In genomic region chr21:41678016-41678935, GRCh38 we compare ENCODE assay signal across 9 cellular contexts.
DNase-seq lines count a peak whose midpoint lies in the region; ATAC-seq, FAIRE-seq and TF ChIP-seq lines count a peak whose summit lies in the region.
"Had no signal": no experiment of that assay in that cellular context is flagged by ENCODE, and none has a peak within 500 bp of the region (broad histone marks: within the 10 kb centered on the region; RNA-seq: fewer than 3 reads in every experiment).

No MANE protein-coding gene starts in this region.

- peaks cover 53% of the 10 kb centered on the region for H3K4me1 ChIP-seq in A549
- H3K4me1 ChIP-seq in mesodermal cell (ENCODE audit: control insufficient read depth, insufficient read depth, low read length, poor library complexity, severe bottlenecking): peaks cover 23% of the 10 kb centered on the region

- CTCF ChIA-PET in A549 (lab: Yijun Ruan, JAX): interaction anchor here (0.8 to 3.0 kb wide), 6 partner anchors 47 to 93 kb away, joined by 3 to 16 read pairs (median 3); no protein-coding TSS in a partner anchor

- peak overlapping the region; percentile 87 for H3K4me2 ChIP-seq in A549

- no peak for TF ChIP-seq CTCF in A549 (IDR thresholded peaks at IDR 0.05)

- no peak for TF ChIP-seq POLR2A in A549 (IDR thresholded peaks at IDR 0.05; ENCODE audit: low read length)

- FAIRE-seq in A549 (lab: Jason Lieb, UNC): peak; percentile 23
- FAIRE-seq: D721Med had no signal

- POLR2A ChIA-PET in A549 (lab: Yijun Ruan, JAX): interaction anchor here (0.9 to 4.0 kb wide), 13 partner anchors 36 to 100 kb away, joined by 3 to 36 read pairs (median 7); partner anchors contain the start of gene RIPK4

- ATAC-seq in A549: peak; percentile 72 to 74

- in situ Hi-C loops in T47D (cut with HindIII; ENCODE audit: low pct_unique_long_range_greater_than_20kb, low sequenced_read_pairs): no loop called here

- DNase-seq in A549 (ENCODE audit: low read depth in 1 of 2, low spot score in 1 of 2): peak; percentile 61 to 94
- DNase-seq in M059J (ENCODE audit: low read depth): peak; percentile 99
- peak; percentile 66 to 98 for DNase-seq in T47D (ENCODE audit: low read depth in 1 of 2, low spot score in 1 of 2)
- DNase-seq in iPS-NIHi11 (ENCODE audit: low spot score): no peak
- no peak for DNase-seq in stimulated activated naive CD4-positive, alpha-beta T cell treated with Interleukin-2 at 50 U/mL for 16 hours (lab: John Stamatoyannopoulos, UW)
- no peak for DNase-seq in T-helper 1 cell
- DNase-seq in hepatic stellate cell (ENCODE audit: low spot score): no peak

- H3K4me3 ChIP-seq in A549 (peak overlapping the region; percentile 31; the same call in 1 of the 3 replicates), mesodermal cell (ENCODE audit: extremely low read depth, insufficient read depth, low read length, poor library complexity, severe bottlenecking) (no peak overlapping the region)

- H3K27ac ChIP-seq in A549: peak overlapping the region; percentile 98
- H3K27ac ChIP-seq in mesodermal cell (ENCODE audit: low read depth, low read length, severe bottlenecking): peak overlapping the region; percentile 72

- TF ChIP-seq EP300 in A549 (IDR thresholded peaks at IDR 0.05): peak; percentile 74 to 76; a peak in 4 of 5 replicates

- TF ChIP-seq RAD21 in A549 (conservative IDR thresholded peaks at IDR 0.05 in 1 of 2, IDR thresholded peaks at IDR 0.05 in 1 of 2): peak; percentile 30 to 36; a peak in 4 of 5 replicates

- WGBS in A549 (ENCODE audit: missing lambda C conversion rate): 3% methylated on average over 15 of the region's 17 CpGs
- 75 to 79% methylated on average over 15 to 17 of the region's 17 CpGs for WGBS in mesodermal cell (ENCODE audit: insufficient coverage in 2 of 2), 2 experiments

- H3K36me3 ChIP-seq in mesodermal cell (ENCODE audit: control insufficient read depth, insufficient read depth, low read length): no peaks in the 10 kb centered on the region

- H3K9me3 ChIP-seq in A549 (no peaks in the 10 kb centered on the region), mesodermal cell (ENCODE audit: control insufficient read depth, low read length) (no peaks in the 10 kb centered on the region)

TF ChIP-seq in A549, 52 proteins besides CTCF, POLR2A, EP300 and RAD21 (continues in another document):
- TF ChIP-seq ZSCAN20 (CRISPR knock-in tag; IDR thresholded peaks at IDR 0.05): no peak
- no peak for TF ChIP-seq MAZ (IDR thresholded peaks at IDR 0.05; ENCODE audit: borderline replicate concordance, low read depth, low read length)
- peak; percentile 89 for TF ChIP-seq GATA3 (IDR thresholded peaks at IDR 0.05; ENCODE audit: borderline replicate concordance)
- TF ChIP-seq TP53 (CRISPR knock-in tag; IDR thresholded peaks at IDR 0.05): no peak
- TF ChIP-seq BHLHE40 (IDR thresholded peaks at IDR 0.05; ENCODE audit: low read depth, low read length): no peak
- TF ChIP-seq RFX5 (IDR thresholded peaks at IDR 0.05): 0 out of 2 replicates have a peak, but pooled peaks have one; percentile 6
- no peak for TF ChIP-seq CBX2 (IDR thresholded peaks at IDR 0.05; ENCODE audit: borderline replicate concordance, low read depth)
- TF ChIP-seq FOXS1 (CRISPR knock-in tag; IDR thresholded peaks at IDR 0.05): no peak
- no peak for TF ChIP-seq PHF8 (IDR thresholded peaks at IDR 0.05; ENCODE audit: borderline replicate concordance, low read depth)
- TF ChIP-seq RNF2 (IDR thresholded peaks at IDR 0.05; ENCODE audit: borderline replicate concordance, low read depth): no peak
- peak; percentile 68; the same call in 1 of the 2 replicates for TF ChIP-seq HOXB5 (CRISPR knock-in tag; IDR thresholded peaks at IDR 0.05)
- TF ChIP-seq NR3C1 (IDR thresholded peaks at IDR 0.05): no peak
- TF ChIP-seq ZFP36 (IDR thresholded peaks at IDR 0.05; ENCODE audit: borderline replicate concordance, partially characterized antibody): no peak
- TF ChIP-seq, protein P1, sequence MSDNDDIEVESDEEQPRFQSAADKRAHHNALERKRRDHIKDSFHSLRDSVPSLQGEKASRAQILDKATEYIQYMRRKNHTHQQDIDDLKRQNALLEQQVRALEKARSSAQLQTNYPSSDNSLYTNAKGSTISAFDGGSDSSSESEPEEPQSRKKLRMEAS (IDR thresholded peaks at IDR 0.05): peak; percentile 28
- TF ChIP-seq SMC3 (IDR thresholded peaks at IDR 0.05): no peak; the same call in 2 of the 3 replicates
- TF ChIP-seq ATOH8 (CRISPR knock-in tag; IDR thresholded peaks at IDR 0.05; ENCODE audit: low read depth): no peak
- peak in 1 of 2 experiments; percentile 46; a peak in 1 of 4 replicates for TF ChIP-seq CEBPB (IDR thresholded peaks at IDR 0.05)
- TF ChIP-seq SREBF2 (IDR thresholded peaks at IDR 0.05): no peak
- TF ChIP-seq NFE2L2 (conservative IDR thresholded peaks at IDR 0.05; ENCODE audit: low read length): no peak
- no peak for TF ChIP-seq ZC3H11A (IDR thresholded peaks at IDR 0.05)
- TF ChIP-seq, protein P2, sequence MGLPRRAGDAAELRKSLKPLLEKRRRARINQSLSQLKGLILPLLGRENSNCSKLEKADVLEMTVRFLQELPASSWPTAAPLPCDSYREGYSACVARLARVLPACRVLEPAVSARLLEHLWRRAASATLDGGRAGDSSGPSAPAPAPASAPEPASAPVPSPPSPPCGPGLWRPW (IDR thresholded peaks at IDR 0.05): no peak
- 0 out of 2 replicates have a peak, but pooled peaks have one; percentile 50 for TF ChIP-seq EHF (CRISPR knock-in tag; IDR thresholded peaks at IDR 0.05)
- no peak for TF ChIP-seq CHD2 (IDR thresholded peaks at IDR 0.05; ENCODE audit: low read length, partially characterized antibody)
- TF ChIP-seq, protein P3, sequence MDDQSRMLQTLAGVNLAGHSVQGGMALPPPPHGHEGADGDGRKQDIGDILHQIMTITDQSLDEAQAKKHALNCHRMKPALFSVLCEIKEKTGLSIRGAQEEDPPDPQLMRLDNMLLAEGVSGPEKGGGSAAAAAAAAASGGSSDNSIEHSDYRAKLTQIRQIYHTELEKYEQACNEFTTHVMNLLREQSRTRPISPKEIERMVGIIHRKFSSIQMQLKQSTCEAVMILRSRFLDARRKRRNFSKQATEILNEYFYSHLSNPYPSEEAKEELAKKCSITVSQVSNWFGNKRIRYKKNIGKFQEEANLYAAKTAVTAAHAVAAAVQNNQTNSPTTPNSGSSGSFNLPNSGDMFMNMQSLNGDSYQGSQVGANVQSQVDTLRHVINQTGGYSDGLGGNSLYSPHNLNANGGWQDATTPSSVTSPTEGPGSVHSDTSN (IDR thresholded peaks at IDR 0.05): peak; percentile 88
- TF ChIP-seq MAFK (IDR thresholded peaks at IDR 0.05; ENCODE audit: partially characterized antibody): peak; percentile 36
- TF ChIP-seq RARB (CRISPR knock-in tag; IDR thresholded peaks at IDR 0.05): peak; percentile 97
- no peak for TF ChIP-seq KDM5A (IDR thresholded peaks at IDR 0.05)
- TF ChIP-seq, protein P4, sequence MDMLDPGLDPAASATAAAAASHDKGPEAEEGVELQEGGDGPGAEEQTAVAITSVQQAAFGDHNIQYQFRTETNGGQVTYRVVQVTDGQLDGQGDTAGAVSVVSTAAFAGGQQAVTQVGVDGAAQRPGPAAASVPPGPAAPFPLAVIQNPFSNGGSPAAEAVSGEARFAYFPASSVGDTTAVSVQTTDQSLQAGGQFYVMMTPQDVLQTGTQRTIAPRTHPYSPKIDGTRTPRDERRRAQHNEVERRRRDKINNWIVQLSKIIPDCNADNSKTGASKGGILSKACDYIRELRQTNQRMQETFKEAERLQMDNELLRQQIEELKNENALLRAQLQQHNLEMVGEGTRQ (IDR thresholded peaks at IDR 0.05): no peak
- TF ChIP-seq HMGXB4 (CRISPR knock-in tag; IDR thresholded peaks at IDR 0.05; ENCODE audit: borderline replicate concordance): no peak
- no peak for TF ChIP-seq CBX8 (IDR thresholded peaks at IDR 0.05)
- 0 out of 2 replicates have a peak, but pooled peaks have one; percentile 16 for TF ChIP-seq E2F6 (IDR thresholded peaks at IDR 0.05; ENCODE audit: borderline replicate concordance, low read depth)
- TF ChIP-seq CHD4 (IDR thresholded peaks at IDR 0.05; ENCODE audit: borderline replicate concordance): no peak
- TF ChIP-seq ESRRA (IDR thresholded peaks at IDR 0.05; ENCODE audit: borderline replicate concordance, low read length): no peak
- no peak for TF ChIP-seq HOXA7 (CRISPR knock-in tag; IDR thresholded peaks at IDR 0.05)
- TF ChIP-seq ZNF302 (CRISPR knock-in tag; IDR thresholded peaks at IDR 0.05): no peak
- no peak for TF ChIP-seq HOXB13 (CRISPR knock-in tag; IDR thresholded peaks at IDR 0.05; ENCODE audit: low read depth)
- 0 out of 2 replicates have a peak, but pooled peaks have one; percentile 17 for TF ChIP-seq FOSL2 (IDR thresholded peaks at IDR 0.05)
- TF ChIP-seq FOSL2 (CRISPR knock-in tag; IDR thresholded peaks at IDR 0.05): peak; percentile 66

Comparison
In these comparisons a context has a peak if more than half of its experiments do, and no peak if none do; other contexts are left out.
1. DNase-seq: peak in A549 (2 of 2), M059J (single experiment) and T47D (2 of 2); none in iPS-NIHi11 (single experiment), stimulated activated naive CD4-positive, alpha-beta T cell treated with Interleukin-2 at 50 U/mL for 16 hours (single experiment), T-helper 1 cell (0 of 5) and hepatic stellate cell (single experiment).